8 cellular contexts compared by ENCODE assay signal in genomic region chr2:25673170-25674002, GRCh38. TPM values are rescaled to one million over a fixed set of nuclear protein-coding genes. Genes with fewer than 3 reads are reported as not detected.
DNase-seq lines count a peak whose midpoint lies in the region; ATAC-seq, FAIRE-seq and TF ChIP-seq lines count a peak whose summit lies in the region.

Gene DTNB, minus strand, starts transcription at chr2:25673577. Its CDS starts 20,917 bp downstream, at chr2:25652660.

- WGBS in right cardiac atrium: 1% methylated on average over 124 of the region's 124 CpGs

- H3K9me3 ChIP-seq in Loucy (ENCODE audit: insufficient read depth, low read depth, low read length): no peaks in the 10 kb centered on the region
- no peaks in the 10 kb centered on the region for H3K9me3 ChIP-seq in right cardiac atrium (ENCODE audit: control insufficient read depth, low read length)

- FAIRE-seq in H54 (lab: Jason Lieb, UNC) (no peak), urothelium cell line (lab: Jason Lieb, UNC) (no peak)

- no peaks in the 10 kb centered on the region for H3F3A ChIP-seq in Loucy (ENCODE audit: low read depth)

- H3K27ac ChIP-seq in right cardiac atrium (ENCODE audit: low read length): peak within 1 kb of the TSS; percentile 55

- DNase-seq in GM03348 (ENCODE audit: low spot score): peak; percentile 95
- peak; percentile 84 for DNase-seq in H54 (ENCODE audit: insufficient read length, low spot score)
- DNase-seq in amniotic epithelial cell (ENCODE audit: low read depth): peak; percentile 51
- peak; percentile 81 to 93 (median 93) for DNase-seq in right cardiac atrium
- DNase-seq in putamen (ENCODE audit: low spot score): peak; percentile 81
- DNase-seq in urothelium cell line (ENCODE audit: low spot score): peak; percentile 97

- peak; percentile 89 to 91 for ATAC-seq in right cardiac atrium

- no peaks in the 10 kb centered on the region for H3K9me2 ChIP-seq in Loucy (replicated peaks; ENCODE audit: low read depth, low read length)

- H3K4me1 ChIP-seq in Loucy (ENCODE audit: insufficient read depth, low read length, poor library complexity, severe bottlenecking) (peaks cover 29% of the 10 kb centered on the region), right cardiac atrium (ENCODE audit: control insufficient read depth, insufficient read depth, low read length) (no peaks in the 10 kb centered on the region)

- H3K27me3 ChIP-seq in Loucy (ENCODE audit: insufficient read depth, low read length, poor library complexity, severe bottlenecking) (no peaks in the 10 kb centered on the region), right cardiac atrium (ENCODE audit: control insufficient read depth, insufficient read depth) (no peaks in the 10 kb centered on the region)

- peaks cover 32% of the 10 kb centered on the region for H3K79me2 ChIP-seq in Loucy (ENCODE audit: insufficient read depth, low read length)

- H3K36me3 ChIP-seq in Loucy (ENCODE audit: insufficient read depth, low read length): no peaks in the 10 kb centered on the region

- intact Hi-C loops in T-helper 1 cell treated with Interleukin-12 subunit alpha and Interleukin-12 subunit beta and Interleukin-4 antibody, amounts not matched to agents 30 ng/mL and 1 ng/mL, for 36 hours (cut with micrococcal nuclease): loop anchor here (1.0 to 10.0 kb wide), 10 partner anchors 67 to 1747 kb away; partner anchors contain the start of genes ADGRF3, ASXL2, ATAD2B and DNAJC27
- intact Hi-C loops in right cardiac atrium (cut with DNase I): no loop called here

- H3K4me2 ChIP-seq in Loucy (ENCODE audit: low read depth, low read length, poor library complexity, severe bottlenecking): peak within 1 kb of the TSS; percentile 97

- H3K4me3 ChIP-seq in Loucy (ENCODE audit: low read length, poor library complexity, severe bottlenecking) (peak within 1 kb of the TSS; percentile 80), right cardiac atrium (ENCODE audit: low read length) (peak within 1 kb of the TSS; percentile 76)

- peak within 1 kb of the TSS; percentile 79 for H3K9ac ChIP-seq in Loucy (ENCODE audit: low read depth, low read length, poor library complexity, severe bottlenecking)

- peak within 1 kb of the TSS; percentile 100 for H2AFZ ChIP-seq in Loucy (ENCODE audit: low read length)

- no peak for TF ChIP-seq CTCF in Loucy (conservative IDR thresholded peaks at IDR 0.05; ENCODE audit: low read length)

- peaks cover 7% of the 10 kb centered on the region for H4K20me1 ChIP-seq in Loucy (ENCODE audit: insufficient read depth, low read length, poor library complexity, severe bottlenecking)

- TF ChIP-seq POLR2A in H54 (IDR thresholded peaks at IDR 0.05; ENCODE audit: low read depth, low read length): peak; percentile 64

RNA-seq across cellular contexts. Expression of gene DTNB, which starts in this region (rescaled TPM):
- total RNA-seq in T-helper 1 cell treated with Interleukin-12 subunit alpha and Interleukin-12 subunit beta and Interleukin-4 antibody, amounts not matched to agents 30 ng/mL and 1 ng/mL, for 36 hours: 28.9 and 31.5 TPM in 2 replicates
- total RNA-seq in right cardiac atrium: 1 to 10 TPM; 5.6 to 8.1 (median 6.2) TPM
- polyA plus RNA-seq in right cardiac atrium: 3.6 TPM

Comparison
In these comparisons a context has a peak if more than half of its experiments do, and no peak if none do; other contexts are left out.
1. Peak in every context shown above with its lines: DNase-seq, ATAC-seq, H3K4me3 ChIP-seq and H3K27ac ChIP-seq.